Comparison of ENCODE assay signal across 29 cellular contexts in genomic region chr1:114331936-114332335, GRCh38.
DNase-seq lines count a peak whose midpoint lies in the region; ATAC-seq lines count a peak whose summit lies in the region.
"Had no signal": no experiment of that assay in that cellular context is flagged by ENCODE, and none has a peak within 500 bp of the region (broad histone marks: within the 10 kb centered on the region; RNA-seq: fewer than 3 reads in every experiment).

No MANE protein-coding gene starts in this region.

- peak overlapping the region; percentile 38 for H3K27ac Mint-ChIP-seq in activated CD4-positive, alpha-beta T cell treated with anti-CD3 and anti-CD28 coated beads, Interleukin-2, amount 10 ng/mL, durations not matched to agents 7 days and 5 days
- peak overlapping the region; percentile 6 for H3K27ac Mint-ChIP-seq in T-helper 17 cell
- peak overlapping the region; percentile 66 to 67 for H3K27ac Mint-ChIP-seq in natural killer cell treated with Interleukin-12 subunit alpha and Interleukin-12 subunit beta and Interleukin-15 and Interleukin-18, amount 100 ng/mL, for 72 hours
- H3K27ac Mint-ChIP-seq: activated T-cell treated with anti-CD3 and anti-CD28 coated beads, Interleukin-2, amount 50 U/mL, for 72 hours; dendritic cell treated with granulocyte-macrophage colony-stimulating factor and Interleukin-4, amounts not matched to agents 40 ng/mL and 50 ng/mL, for 4 days; endodermal cell had no signal

- no peaks in the 10 kb centered on the region for H3K9me3 Mint-ChIP-seq in activated CD4-positive, alpha-beta T cell treated with anti-CD3 and anti-CD28 coated beads, Interleukin-2, amount 10 ng/mL, durations not matched to agents 7 days and 5 days
- peaks cover 5% of the 10 kb centered on the region for H3K9me3 Mint-ChIP-seq in natural killer cell treated with Interleukin-12 subunit alpha and Interleukin-12 subunit beta and Interleukin-15 and Interleukin-18, amount 100 ng/mL, for 72 hours
- H3K9me3 Mint-ChIP-seq: activated T-cell treated with anti-CD3 and anti-CD28 coated beads, Interleukin-2, amount 50 U/mL, for 72 hours; dendritic cell treated with granulocyte-macrophage colony-stimulating factor and Interleukin-4, amounts not matched to agents 40 ng/mL and 50 ng/mL, for 4 days had no signal

- POLR2A ChIA-PET in activated CD4-positive, alpha-beta T cell treated with anti-CD3 and anti-CD28 coated beads, Interleukin-2, amount 10 ng/mL, durations not matched to agents 7 days and 5 days (lab: Charles Lee), result no interaction called here

- peaks cover 67% of the 10 kb centered on the region for H3K4me1 Mint-ChIP-seq in activated CD4-positive, alpha-beta T cell treated with anti-CD3 and anti-CD28 coated beads, Interleukin-2, amount 10 ng/mL, durations not matched to agents 7 days and 5 days
- H3K4me1 Mint-ChIP-seq in T-helper 17 cell, result peaks cover 54% of the 10 kb centered on the region
- peaks cover 61 to 66% of the 10 kb centered on the region in 2 donors for H3K4me1 Mint-ChIP-seq in natural killer cell treated with Interleukin-12 subunit alpha and Interleukin-12 subunit beta and Interleukin-15 and Interleukin-18, amount 100 ng/mL, for 72 hours (ENCODE audit: low read depth in 2 of 2)
- H3K4me1 Mint-ChIP-seq: endodermal cell had no signal

- CTCF ChIA-PET in activated CD4-positive, alpha-beta T cell treated with anti-CD3 and anti-CD28 coated beads, Interleukin-2, amount 10 ng/mL, durations not matched to agents 7 days and 5 days (lab: Charles Lee), result interaction anchor here (0.6 to 3.6 kb wide), 3 partner anchors 9 to 154 kb away, joined by 6 to 13 read pairs (median 9); no protein-coding TSS in a partner anchor

- no peak for DNase-seq in activated CD4-positive, alpha-beta T cell treated with anti-CD3 and anti-CD28 coated beads, Interleukin-2, amount 10 ng/mL, durations not matched to agents 7 days and 5 days
- no peak for DNase-seq in activated CD4-positive, alpha-beta T cell treated with anti-CD3 and anti-CD28 coated beads for 4 hours
- DNase-seq in T-helper 17 cell (no peak), mesenteric fat pad (ENCODE audit: low spot score) (no peak), NCI-H774 (lab: John Stamatoyannopoulos, UW) (no peak), SW 1271 (lab: John Stamatoyannopoulos, UW) (no peak)
- no peak for DNase-seq in natural killer cell treated with Interleukin-12 subunit alpha and Interleukin-12 subunit beta and Interleukin-15 and Interleukin-18, amount 100 ng/mL, for 72 hours (ENCODE audit: low spot score)
- DNase-seq: 8988T; activated CD4-positive, alpha-beta T cell treated with anti-CD3 and anti-CD28 coated beads, Interleukin-2, amount 50 U/mL, for 1 hour; activated naive CD4-positive, alpha-beta T cell treated with Interleukin-2 at 50 U/mL for 16 hours; activated T-cell treated with anti-CD3 and anti-CD28 coated beads, Interleukin-2, amount 50 U/mL, for 72 hours; body of pancreas; endodermal cell; glutamatergic neuron; islet precursor cell; left ventricle myocardium inferior; NCI-H1436 treated with DMSO at 0.1 percent for 48 hours; NCI-H226; NCI-H69; SHP77 treated with DMSO at 0.1 percent for 48 hours; sigmoid colon; stimulated activated CD4-positive, alpha-beta T cell treated with anti-CD3 and anti-CD28 coated beads, Interleukin-15, amount 100 ng/mL, for 24 hours; stimulated activated CD4-positive, alpha-beta T cell treated with anti-CD3 and anti-CD28 coated beads, Interleukin-4, amount 100 ng/mL, for 4 hours; T-helper 9 cell; trophoblast cell; WERI-Rb-1 had no signal

- no peak overlapping the region for H3K4me3 Mint-ChIP-seq in activated CD4-positive, alpha-beta T cell treated with anti-CD3 and anti-CD28 coated beads, Interleukin-2, amount 10 ng/mL, durations not matched to agents 7 days and 5 days
- H3K4me3 Mint-ChIP-seq in T-helper 17 cell, result peak overlapping the region; percentile 56
- H3K4me3 Mint-ChIP-seq in natural killer cell treated with Interleukin-12 subunit alpha and Interleukin-12 subunit beta and Interleukin-15 and Interleukin-18, amount 100 ng/mL, for 72 hours, result peak overlapping the region; percentile 40
- H3K4me3 Mint-ChIP-seq: activated T-cell treated with anti-CD3 and anti-CD28 coated beads, Interleukin-2, amount 50 U/mL, for 72 hours; dendritic cell treated with granulocyte-macrophage colony-stimulating factor and Interleukin-4, amounts not matched to agents 40 ng/mL and 50 ng/mL, for 4 days; endodermal cell had no signal

- H3K36me3 Mint-ChIP-seq in activated CD4-positive, alpha-beta T cell treated with anti-CD3 and anti-CD28 coated beads, Interleukin-2, amount 10 ng/mL, durations not matched to agents 7 days and 5 days (ENCODE audit: low read depth), result no peaks in the 10 kb centered on the region
- no peaks in the 10 kb centered on the region for H3K36me3 Mint-ChIP-seq in T-helper 17 cell (ENCODE audit: low read depth)
- H3K36me3 Mint-ChIP-seq in natural killer cell treated with Interleukin-12 subunit alpha and Interleukin-12 subunit beta and Interleukin-15 and Interleukin-18, amount 100 ng/mL, for 72 hours, result no peaks in the 10 kb centered on the region

- ATAC-seq in GM18868 (IDR thresholded peaks at IDR 0.05; ENCODE audit: unreplicated experiment) (peak; percentile 82), T-helper 17 cell (no peak)
- ATAC-seq in natural killer cell treated with Interleukin-12 subunit alpha and Interleukin-12 subunit beta and Interleukin-15 and Interleukin-18, amount 100 ng/mL, for 72 hours, result no peak
- ATAC-seq: activated T-cell treated with anti-CD3 and anti-CD28 coated beads, Interleukin-2, amount 50 U/mL, for 72 hours; body of pancreas; HCT116 had no signal

- peaks cover 13% of the 10 kb centered on the region for H3K27me3 Mint-ChIP-seq in activated CD4-positive, alpha-beta T cell treated with anti-CD3 and anti-CD28 coated beads, Interleukin-2, amount 10 ng/mL, durations not matched to agents 7 days and 5 days
- peaks cover 6% of the 10 kb centered on the region for H3K27me3 Mint-ChIP-seq in T-helper 17 cell
- H3K27me3 Mint-ChIP-seq in natural killer cell treated with Interleukin-12 subunit alpha and Interleukin-12 subunit beta and Interleukin-15 and Interleukin-18, amount 100 ng/mL, for 72 hours, result no peaks in the 10 kb centered on the region

- no peaks in the 10 kb centered on the region for H3K9me3 ChIP-seq in T-helper 17 cell (ENCODE audit: control insufficient read depth, low read length, poor library complexity, severe bottlenecking)
- H3K9me3 ChIP-seq: body of pancreas, sigmoid colon had no signal

Comparison
In these comparisons a context has a peak if more than half of its experiments do, and no peak if none do; other contexts are left out.
1. H3K27ac Mint-ChIP-seq: peak in every context shown above with its lines; median percentile 66 in natural killer cell treated with Interleukin-12 subunit alpha and Interleukin-12 subunit beta and Interleukin-15 and Interleukin-18, amount 100 ng/mL, for 72 hours; 38 in activated CD4-positive, alpha-beta T cell treated with anti-CD3 and anti-CD28 coated beads, Interleukin-2, amount 10 ng/mL, durations not matched to agents 7 days and 5 days; 6 in T-helper 17 cell.